ENCODE assay signal across 10 cellular contexts in genomic region chrX:47583240-47583861, GRCh38. TPM values are rescaled to one million over a fixed set of nuclear protein-coding genes. Genes with fewer than 3 reads are reported as not detected.
DNase-seq lines count a peak whose midpoint lies in the region; ATAC-seq lines count a peak whose summit lies in the region.
"Had no signal": no experiment of that assay in that cellular context is flagged by ENCODE, and none has a peak within 500 bp of the region (broad histone marks: within the 10 kb centered on the region; RNA-seq: fewer than 3 reads in every experiment).

No MANE protein-coding gene starts in this region.

- peaks cover 45% of the 10 kb centered on the region for H3K4me1 Mint-ChIP-seq in activated CD4-positive, alpha-beta T cell treated with anti-CD3 and anti-CD28 coated beads for 36 hours
- H3K4me1 Mint-ChIP-seq in activated naive CD8-positive, alpha-beta T cell treated with anti-CD3 and anti-CD28 coated beads, Interleukin-2, amount 10 ng/mL, durations not matched to agents 7 days and 5 days = peaks cover 13% of the 10 kb centered on the region
- H3K4me1 Mint-ChIP-seq in immature natural killer cell = peaks cover 26 to 30% of the 10 kb centered on the region in 2 donors

- H3K9ac ChIP-seq in subcutaneous abdominal adipose tissue (ENCODE audit: low read length in 5 of 5) = peak overlapping the region in 1 of 5 donors; percentile 7

- H3K36me3 ChIP-seq in subcutaneous abdominal adipose tissue (ENCODE audit: control insufficient read depth in 5 of 5, insufficient read depth in 5 of 5, low read length in 5 of 5) = peaks cover 0 to 8% (median 0%) of the 10 kb centered on the region in 5 donors
- H3K36me3 ChIP-seq: pancreas had no signal

- peak overlapping the region; percentile 7 for H3K27ac ChIP-seq in subcutaneous abdominal adipose tissue (ENCODE audit: low read depth, low read length)
- H3K27ac ChIP-seq: pancreas, VCaP had no signal

- H3K27me3 ChIP-seq in subcutaneous abdominal adipose tissue (ENCODE audit: control insufficient read depth in 5 of 5, insufficient read depth in 4 of 5, low read length in 5 of 5) = peaks cover 12 to 38% (median 22%) of the 10 kb centered on the region in 5 donors

- no peaks in the 10 kb centered on the region for H3K9me3 Mint-ChIP-seq in activated CD4-positive, alpha-beta T cell treated with anti-CD3 and anti-CD28 coated beads for 36 hours (ENCODE audit: low read depth)
- H3K9me3 Mint-ChIP-seq in activated naive CD8-positive, alpha-beta T cell treated with anti-CD3 and anti-CD28 coated beads, Interleukin-2, amount 10 ng/mL, durations not matched to agents 7 days and 5 days = no peaks in the 10 kb centered on the region
- H3K9me3 Mint-ChIP-seq in immature natural killer cell = no peaks in the 10 kb centered on the region

- peak overlapping the region; percentile 26 for H3K4me3 Mint-ChIP-seq in activated CD4-positive, alpha-beta T cell treated with anti-CD3 and anti-CD28 coated beads for 36 hours
- H3K4me3 Mint-ChIP-seq in activated naive CD8-positive, alpha-beta T cell treated with anti-CD3 and anti-CD28 coated beads, Interleukin-2, amount 10 ng/mL, durations not matched to agents 7 days and 5 days = peak overlapping the region; percentile 75
- peak overlapping the region; percentile 30 to 82 (median 56) for H3K4me3 Mint-ChIP-seq in immature natural killer cell

- DNase-seq in activated CD4-positive, alpha-beta T cell treated with anti-CD3 and anti-CD28 coated beads for 36 hours = no peak
- DNase-seq in activated CD4-positive, alpha-beta T cell treated with anti-CD3 and anti-CD28 coated beads for 1 hour = no peak
- DNase-seq in activated naive CD8-positive, alpha-beta T cell treated with anti-CD3 and anti-CD28 coated beads, Interleukin-2, amount 10 ng/mL, durations not matched to agents 7 days and 5 days = no peak
- no peak for DNase-seq in immature natural killer cell
- DNase-seq in A172 (ENCODE audit: low spot score) = no peak
- DNase-seq in ureter (ENCODE audit: low spot score) = no peak
- no peak for DNase-seq in Kasumi-1 (lab: John Stamatoyannopoulos, UW)
- DNase-seq: pancreas had no signal

- H3K27me3 Mint-ChIP-seq in activated CD4-positive, alpha-beta T cell treated with anti-CD3 and anti-CD28 coated beads for 36 hours = no peaks in the 10 kb centered on the region
- H3K27me3 Mint-ChIP-seq in activated naive CD8-positive, alpha-beta T cell treated with anti-CD3 and anti-CD28 coated beads, Interleukin-2, amount 10 ng/mL, durations not matched to agents 7 days and 5 days = no peaks in the 10 kb centered on the region
- peaks cover 0 to 4% (median 4%) of the 10 kb centered on the region in 3 donors for H3K27me3 Mint-ChIP-seq in immature natural killer cell (ENCODE audit: low read depth in 3 of 3)

- CTCF ChIA-PET in activated CD4-positive, alpha-beta T cell treated with anti-CD3 and anti-CD28 coated beads for 36 hours (lab: Charles Lee) = no interaction called here

- peaks cover 0 to 7% (median 0%) of the 10 kb centered on the region in 5 donors for H3K4me1 ChIP-seq in subcutaneous abdominal adipose tissue (ENCODE audit: control insufficient read depth in 5 of 5, insufficient read depth in 5 of 5, low read length in 5 of 5)
- H3K4me1 ChIP-seq: pancreas had no signal

- ATAC-seq in activated CD4-positive, alpha-beta T cell treated with anti-CD3 and anti-CD28 coated beads for 36 hours = no peak
- ATAC-seq in activated naive CD8-positive, alpha-beta T cell treated with anti-CD3 and anti-CD28 coated beads, Interleukin-2, amount 10 ng/mL, durations not matched to agents 7 days and 5 days (ENCODE audit: low read depth) = no peak
- ATAC-seq: pancreas had no signal

- H3K9me3 ChIP-seq in subcutaneous abdominal adipose tissue (ENCODE audit: control insufficient read depth in 5 of 5, low read length in 5 of 5) = no peaks in the 10 kb centered on the region
- H3K9me3 ChIP-seq: pancreas had no signal

- intact Hi-C loops in activated CD4-positive, alpha-beta T cell treated with anti-CD3 and anti-CD28 coated beads for 36 hours (cut with DNase I, micrococcal nuclease) = loop anchor here (2.0 to 5.0 kb wide), 3 partner anchors 39 to 419 kb away; partner anchors contain the start of genes CFP (in 1 of the 2) and ZNF182 (in 1 of the 2)

- POLR2A ChIA-PET in activated CD4-positive, alpha-beta T cell treated with anti-CD3 and anti-CD28 coated beads for 36 hours (lab: Charles Lee) = no interaction called here
- POLR2A ChIA-PET in activated naive CD8-positive, alpha-beta T cell treated with anti-CD3 and anti-CD28 coated beads, Interleukin-2, amount 10 ng/mL, durations not matched to agents 7 days and 5 days (lab: Charles Lee) = interaction anchor here (0.6 kb wide), 2 partner anchors 45 to 51 kb away, joined by 3 to 8 read pairs; no protein-coding TSS in a partner anchor

- peak overlapping the region; percentile 45 for H3K27ac Mint-ChIP-seq in activated CD4-positive, alpha-beta T cell treated with anti-CD3 and anti-CD28 coated beads for 36 hours
- H3K27ac Mint-ChIP-seq in activated naive CD8-positive, alpha-beta T cell treated with anti-CD3 and anti-CD28 coated beads, Interleukin-2, amount 10 ng/mL, durations not matched to agents 7 days and 5 days = peak overlapping the region; percentile 64
- H3K27ac Mint-ChIP-seq in immature natural killer cell = peak overlapping the region in 5 of 6 donors; percentile 3 to 61 (median 41)

- H3K4me3 ChIP-seq in subcutaneous abdominal adipose tissue (ENCODE audit: low read depth in 1 of 5, low read length in 5 of 5) = peak overlapping the region in 2 of 5 donors; percentile 50 to 54
- H3K4me3 ChIP-seq: pancreas had no signal

- H3K36me3 Mint-ChIP-seq in activated CD4-positive, alpha-beta T cell treated with anti-CD3 and anti-CD28 coated beads for 36 hours (ENCODE audit: low read depth) = no peaks in the 10 kb centered on the region
- peaks cover 7% of the 10 kb centered on the region for H3K36me3 Mint-ChIP-seq in activated naive CD8-positive, alpha-beta T cell treated with anti-CD3 and anti-CD28 coated beads, Interleukin-2, amount 10 ng/mL, durations not matched to agents 7 days and 5 days
- peaks cover 0 to 4% (median 3%) of the 10 kb centered on the region in 3 donors for H3K36me3 Mint-ChIP-seq in immature natural killer cell

RNA-seq across cellular contexts. Expression of gene TIMP1, which starts 1.1 kb away (rescaled TPM):
- 10 to 100 TPM; 40.3 to 48.4 TPM for total RNA-seq in activated CD4-positive, alpha-beta T cell treated with anti-CD3 and anti-CD28 coated beads for 36 hours
- 10 to 100 TPM; 54.9 to 56.0 TPM for total RNA-seq in activated naive CD8-positive, alpha-beta T cell treated with anti-CD3 and anti-CD28 coated beads, Interleukin-2, amount 10 ng/mL, durations not matched to agents 7 days and 5 days
- 100 to 1,000 TPM; 153 to 275 (median 237) TPM for polyA plus RNA-seq in immature natural killer cell
- total RNA-seq in A172 (2014; rRNA removed; shearing (Covaris generic)) = 84.0 and 89.0 TPM in 2 replicates
- 279 TPM for total RNA-seq in ureter

RNA-seq across cellular contexts. Expression of gene ARAF, which starts 22.3 kb away (rescaled TPM):
- 10 to 100 TPM; 58.8 to 59.2 TPM for total RNA-seq in activated CD4-positive, alpha-beta T cell treated with anti-CD3 and anti-CD28 coated beads for 36 hours
- total RNA-seq in activated naive CD8-positive, alpha-beta T cell treated with anti-CD3 and anti-CD28 coated beads, Interleukin-2, amount 10 ng/mL, durations not matched to agents 7 days and 5 days = 10 to 100 TPM; 78.5 to 79.3 TPM
- 100 to 1,000 TPM in 1 of 3 donors, 10 to 100 TPM in 2; 53.5 to 122 (median 68.5) TPM for polyA plus RNA-seq in immature natural killer cell
- 27.8 and 34.0 TPM in 2 replicates for total RNA-seq in A172 (2014; rRNA removed; shearing (Covaris generic))
- total RNA-seq in ureter = 68.5 TPM

RNA-seq across cellular contexts. Expression of gene SYN1, which starts 36.3 kb away (rescaled TPM):
- total RNA-seq in activated CD4-positive, alpha-beta T cell treated with anti-CD3 and anti-CD28 coated beads for 36 hours = under 1 TPM; 0.82 to 0.98 TPM
- total RNA-seq in activated naive CD8-positive, alpha-beta T cell treated with anti-CD3 and anti-CD28 coated beads, Interleukin-2, amount 10 ng/mL, durations not matched to agents 7 days and 5 days = under 1 TPM; 0.37 to 1.00 TPM
- under 1 TPM in 1 of 3 donors, not detected in 2; 0.11 TPM for polyA plus RNA-seq in immature natural killer cell
- 0.38 TPM in 1 of 2 replicates, not detected in the other for total RNA-seq in A172 (2014; rRNA removed; shearing (Covaris generic))
- total RNA-seq in ureter = 1.4 TPM

RNA-seq across cellular contexts. Expression of gene CFP, which starts 46.4 kb away (rescaled TPM):
- total RNA-seq in activated CD4-positive, alpha-beta T cell treated with anti-CD3 and anti-CD28 coated beads for 36 hours = 1 to 10 TPM; 2.4 to 4.7 TPM
- 10 to 100 TPM; 14.1 to 14.6 TPM for total RNA-seq in activated naive CD8-positive, alpha-beta T cell treated with anti-CD3 and anti-CD28 coated beads, Interleukin-2, amount 10 ng/mL, durations not matched to agents 7 days and 5 days
- 10 to 100 TPM in 2 of 3 donors, 1 to 10 TPM in 1; 1.3 to 22.0 (median 13.3) TPM for polyA plus RNA-seq in immature natural killer cell
- 0.05 and 0.43 TPM in 2 replicates for total RNA-seq in A172 (2014; rRNA removed; shearing (Covaris generic))
- 4.3 TPM for total RNA-seq in ureter
